18 cellular contexts compared by ENCODE assay signal in the genomic region with DNA sequence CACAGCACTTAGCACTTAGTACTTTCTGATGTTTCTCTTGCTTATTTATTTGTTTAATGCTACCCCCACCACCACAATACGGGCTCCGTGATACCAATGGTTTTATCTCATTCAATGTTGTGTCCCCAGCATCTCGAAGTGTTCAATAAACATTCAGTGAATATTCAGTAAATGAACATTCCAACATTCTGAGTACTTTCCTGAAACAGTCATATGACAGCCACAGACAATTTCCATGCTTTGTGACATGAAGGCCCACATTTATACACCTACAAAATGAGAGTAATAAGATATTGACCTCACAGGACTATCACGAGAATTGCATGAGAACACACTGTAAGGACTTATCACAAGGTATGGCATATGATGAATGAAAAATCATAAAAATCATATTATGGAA. TPM values are rescaled to one million over a fixed set of nuclear protein-coding genes. Genes with fewer than 3 reads are reported as not detected.
A peak's percentile ranks its signal among the peaks of the same experiment; 100 is the strongest.
DNase-seq lines count a peak whose midpoint lies in the region; ATAC-seq, FAIRE-seq and TF ChIP-seq lines count a peak whose summit lies in the region.
"Had no signal": no experiment of that assay in that cellular context is flagged by ENCODE, and none has a peak within 500 bp of the region (broad histone marks: within the 10 kb centered on the region; RNA-seq: fewer than 3 reads in every experiment).

No MANE protein-coding gene starts in this region.

- H3F3A ChIP-seq in GM23248 (ENCODE audit: insufficient read depth): peaks cover 67% of the 10 kb centered on the region

- H3K9me2 ChIP-seq in GM23248 (ENCODE audit: insufficient read depth): no peaks in the 10 kb centered on the region

- H4K20me1 ChIP-seq in GM23248 (ENCODE audit: insufficient read depth): no peaks in the 10 kb centered on the region
- no peaks in the 10 kb centered on the region for H4K20me1 ChIP-seq in fibroblast of lung (ENCODE audit: control insufficient read depth, extremely low read depth, insufficient read depth, low read length)

- DNase-seq in GM23248: no peak
- DNase-seq in HTR-8/SVneo (ENCODE audit: insufficient read length, low spot score): no peak
- DNase-seq in SJSA1 (ENCODE audit: low read depth in 1 of 2, low spot score in 2 of 2): no peak
- no peak for DNase-seq in fibroblast of lung (ENCODE audit: low read depth in 2 of 2)
- no peak for DNase-seq in MV-4-11 (lab: John Stamatoyannopoulos, UW)
- DNase-seq: BE2C; CD4-positive, alpha-beta memory T cell; DMS79; GOT3 had no signal

- H2AFZ ChIP-seq in GM23248 (no peak overlapping the region), fibroblast of lung (ENCODE audit: low read length) (no peak overlapping the region)

- peak overlapping the region; percentile 81 for H3K4me2 ChIP-seq in GM23248 (ENCODE audit: unreplicated experiment)
- no peak overlapping the region for H3K4me2 ChIP-seq in fibroblast of lung (ENCODE audit: extremely low read depth, insufficient read depth, low read length)

- no peaks in the 10 kb centered on the region for H3K9me3 ChIP-seq in GM23248 (ENCODE audit: low read depth)
- no peaks in the 10 kb centered on the region; the same call in 1 of the 2 replicates for H3K9me3 ChIP-seq in SJSA1 (replicated peaks)
- no peaks in the 10 kb centered on the region for H3K9me3 ChIP-seq in fibroblast of lung (ENCODE audit: control insufficient read depth, insufficient read depth, low read depth, low read length)
- H3K9me3 ChIP-seq: HAP-1 had no signal

- TF ChIP-seq CTCF in fibroblast of lung (conservative IDR thresholded peaks at IDR 0.05 in 1 of 2, IDR thresholded peaks at IDR 0.05 in 1 of 2; ENCODE audit: low read depth in 1 of 2, low read length in 2 of 2): no peak

- H3K4me1 ChIP-seq in GM23248 (ENCODE audit: insufficient read depth) (peaks cover 50% of the 10 kb centered on the region), SJSA1 (replicated peaks) (peaks cover 28% of the 10 kb centered on the region), fibroblast of lung (ENCODE audit: control insufficient read depth, extremely low read depth, insufficient read depth, low read length) (peaks cover 15% of the 10 kb centered on the region)
- H3K4me1 ChIP-seq: BE2C had no signal

- 88 to 95% methylated on average over 4 of the region's 4 CpGs for WGBS in GM23248 (ENCODE audit: low coverage in 1 of 2, low lambda C conversion rate in 2 of 2, missing lambda C conversion rate in 2 of 2), 2 experiments

- ATAC-seq in GM18870 (IDR thresholded peaks at IDR 0.05; ENCODE audit: unreplicated experiment) (no peak), GM21529 (IDR thresholded peaks at IDR 0.05; ENCODE audit: unreplicated experiment) (no peak)
- ATAC-seq: K562 had no signal

- peaks cover 13% of the 10 kb centered on the region; the same call in 1 of the 2 replicates for H3K36me3 ChIP-seq in GM23248 (ENCODE audit: low read depth)
- H3K36me3 ChIP-seq in SJSA1: no peaks in the 10 kb centered on the region
- no peaks in the 10 kb centered on the region for H3K36me3 ChIP-seq in fibroblast of lung (ENCODE audit: control insufficient read depth, insufficient read depth, low read length)
- H3K36me3 ChIP-seq: BE2C, HAP-1 had no signal

- H3K27me3 ChIP-seq in GM23248 (replicated peaks; ENCODE audit: insufficient read depth) (no peaks in the 10 kb centered on the region), SJSA1 (replicated peaks) (no peaks in the 10 kb centered on the region), fibroblast of lung (ENCODE audit: control insufficient read depth, insufficient read depth, low read length) (no peaks in the 10 kb centered on the region)
- H3K27me3 ChIP-seq: BE2C had no signal

- H3K27ac ChIP-seq in GM23248 (peak overlapping the region; percentile 87), SJSA1 (peak overlapping the region; percentile 2; the same call in 1 of the 2 replicates), fibroblast of lung (ENCODE audit: insufficient read depth, low read length) (peak overlapping the region; percentile 87)
- H3K27ac ChIP-seq: C4-2B had no signal

- H3K9ac ChIP-seq in GM23248 (peak overlapping the region; percentile 66; the same call in 1 of the 2 replicates), fibroblast of lung (ENCODE audit: insufficient read depth, low read length) (no peak overlapping the region)

- H3K79me2 ChIP-seq in GM23248 (ENCODE audit: insufficient read depth) (peaks cover 90% of the 10 kb centered on the region), fibroblast of lung (ENCODE audit: control insufficient read depth, insufficient read depth, low read length) (peaks cover 3% of the 10 kb centered on the region)

- H3K4me3 ChIP-seq in GM23248 (no peak overlapping the region), SJSA1 (no peak overlapping the region), fibroblast of lung (replicated peaks in 1 of 4; ENCODE audit: control extremely low read depth in 1 of 4, insufficient read depth in 1 of 4, low read depth in 3 of 4, low read length in 4 of 4) (no peak overlapping the region)
- H3K4me3 ChIP-seq: HAP-1, K562 had no signal

- FAIRE-seq in HTR-8/SVneo (lab: Jason Lieb, UNC): peak; percentile 54
- FAIRE-seq: A204.1, G401.6, GM12891, GM19239, K562 had no signal

- in situ Hi-C loops in GM23248 (cut with MboI): no loop called here

RNA-seq across cellular contexts. Expression of a gene that starts 10.8 kb away (rescaled TPM):
- 522 and 528 TPM in 2 replicates for total RNA-seq in GM23248 (2014; rRNA removed; shearing (Covaris generic))
- 557 and 564 TPM in 2 replicates for polyA plus RNA-seq in GM23248 (2016; fragmentation: Nextera tagmentation; extraction: Ambion mirVana)
- 24.8 and 37.3 TPM in 2 replicates for total RNA-seq in SJSA1 (2014; rRNA removed; shearing (Covaris generic))
- total RNA-seq in fibroblast of lung: 45.5 and 89.8 TPM in 2 replicates
- 65.1 and 100 TPM in 2 replicates for polyA plus RNA-seq in fibroblast of lung
- polyA plus RNA-seq in fibroblast of lung (2012): 42.6 and 58.5 TPM in 2 replicates
- 12.7 and 24.2 TPM in 2 replicates for polyA minus RNA-seq in fibroblast of lung (ENCODE audit: low replicate concordance)
- total RNA-seq: CD4-positive, alpha-beta memory T cell; K562 had no signal
- polyA plus RNA-seq: CD4-positive, alpha-beta memory T cell; K562 had no signal

Comparison
In these comparisons a context has a peak if more than half of its experiments do, and no peak if none do; other contexts are left out.
1. H3K27ac ChIP-seq: peak in every context shown above with its lines; median percentile 87 in GM23248; 87 in fibroblast of lung; 2 in SJSA1.